Comparison of ENCODE assay signal across 13 cellular contexts in the genomic region with DNA sequence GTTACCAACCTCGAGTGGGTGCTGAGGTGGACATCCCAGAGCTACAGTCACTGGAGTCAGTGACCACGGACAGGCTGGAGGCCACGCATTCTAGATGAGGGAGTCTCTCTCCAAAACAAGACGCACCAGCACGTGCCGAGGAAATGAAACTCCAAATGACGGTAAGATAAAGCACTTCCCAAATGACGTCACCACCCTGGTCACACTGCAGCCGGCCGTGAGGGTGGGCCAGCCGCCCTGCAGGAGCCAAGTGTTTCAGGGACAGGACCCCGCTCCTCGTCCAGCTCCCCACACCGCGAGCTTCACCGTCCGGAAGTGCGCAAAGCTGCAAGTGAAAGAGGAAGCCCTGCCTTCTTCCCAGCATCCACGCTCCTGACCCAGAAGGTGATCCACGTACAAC.
"Had no signal": no experiment of that assay in that cellular context is flagged by ENCODE, and none has a peak within 500 bp of the region (broad histone marks: within the 10 kb centered on the region; RNA-seq: fewer than 3 reads in every experiment).

No MANE protein-coding gene starts in this region.

- H3K36me3 ChIP-seq: colonic mucosa, heart left ventricle, pancreas, thoracic aorta had no signal

- H3K9me3 Mint-ChIP-seq: activated CD8-positive, alpha-beta T cell treated with anti-CD3 and anti-CD28 coated beads for 36 hours; activated naive CD4-positive, alpha-beta T cell treated with anti-CD3 and anti-CD28 coated beads for 36 hours; activated T-helper 17 cell treated with anti-CD3 and anti-CD28 coated beads, Interleukin-2, amount 50 U/mL, for 72 hours; neural crest cell; stimulated activated naive CD8-positive, alpha-beta T cell treated with anti-CD3 and anti-CD28 coated beads, Interleukin-15, amount 100 ng/mL, for 72 hours had no signal

- H3K27me3 Mint-ChIP-seq: activated CD8-positive, alpha-beta T cell treated with anti-CD3 and anti-CD28 coated beads for 36 hours; activated T-helper 17 cell treated with anti-CD3 and anti-CD28 coated beads, Interleukin-2, amount 50 U/mL, for 72 hours; stimulated activated naive CD8-positive, alpha-beta T cell treated with anti-CD3 and anti-CD28 coated beads, Interleukin-15, amount 100 ng/mL, for 72 hours had no signal

- H3K27ac Mint-ChIP-seq: activated naive CD4-positive, alpha-beta T cell treated with anti-CD3 and anti-CD28 coated beads for 36 hours; activated T-helper 17 cell treated with anti-CD3 and anti-CD28 coated beads, Interleukin-2, amount 50 U/mL, for 72 hours; stimulated activated naive CD8-positive, alpha-beta T cell treated with anti-CD3 and anti-CD28 coated beads, Interleukin-15, amount 100 ng/mL, for 72 hours had no signal

- H3K4me3 ChIP-seq: colonic mucosa, heart left ventricle, pancreas, thoracic aorta had no signal

- H3K27ac ChIP-seq: colonic mucosa, foreskin keratinocyte, heart left ventricle, pancreas, thoracic aorta had no signal

- DNase-seq: activated CD8-positive, alpha-beta T cell treated with anti-CD3 and anti-CD28 coated beads for 36 hours; activated naive CD4-positive, alpha-beta T cell treated with anti-CD3 and anti-CD28 coated beads for 36 hours; activated T-cell treated with anti-CD3 and anti-CD28 coated beads for 4 hours; colonic mucosa; foreskin keratinocyte; heart left ventricle; mesenchymal stem cell; stimulated activated CD4-positive, alpha-beta T cell treated with anti-CD3 and anti-CD28 coated beads, Interleukin-4, amount 100 ng/mL, for 24 hours; stimulated activated naive CD8-positive, alpha-beta T cell treated with anti-CD3 and anti-CD28 coated beads, Interleukin-15, amount 100 ng/mL, for 72 hours had no signal

- H3K4me1 ChIP-seq: colonic mucosa, foreskin keratinocyte, pancreas had no signal

- H3K27me3 ChIP-seq: colonic mucosa, foreskin keratinocyte, heart left ventricle, pancreas had no signal

- H3K9me3 ChIP-seq: colonic mucosa, heart left ventricle, pancreas, thoracic aorta had no signal

- H3K4me3 Mint-ChIP-seq: activated CD8-positive, alpha-beta T cell treated with anti-CD3 and anti-CD28 coated beads for 36 hours; activated naive CD4-positive, alpha-beta T cell treated with anti-CD3 and anti-CD28 coated beads for 36 hours; activated T-helper 17 cell treated with anti-CD3 and anti-CD28 coated beads, Interleukin-2, amount 50 U/mL, for 72 hours; stimulated activated naive CD8-positive, alpha-beta T cell treated with anti-CD3 and anti-CD28 coated beads, Interleukin-15, amount 100 ng/mL, for 72 hours had no signal
